ENCODE assay signal across 1 cellular context in the genomic region with DNA sequence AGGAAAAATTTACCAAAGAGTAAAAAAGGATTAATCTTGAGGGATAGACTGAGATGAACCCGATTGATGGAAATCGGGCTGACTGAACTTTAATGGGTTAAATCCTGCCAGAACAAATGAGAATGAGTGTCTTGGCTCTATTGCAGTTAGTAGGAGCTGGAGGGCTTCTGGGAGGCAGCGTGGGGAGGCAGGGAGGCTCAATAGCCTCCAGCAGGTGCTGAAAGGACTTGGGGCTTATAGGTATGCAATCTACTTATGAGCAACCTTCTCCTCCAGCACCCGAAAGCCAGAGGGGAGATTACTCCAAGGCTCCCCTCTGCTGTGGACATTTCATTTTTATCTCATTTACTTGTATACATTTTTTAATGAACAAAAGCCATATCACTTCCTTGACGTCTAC.
TF ChIP-seq lines count a peak whose summit lies in the region.

No MANE protein-coding gene starts in this region.

TF ChIP-seq in HCT116, 20 proteins besides CTCF, POLR2A, EP300 and RAD21 (continued from another document):
- TF ChIP-seq, protein P1, sequence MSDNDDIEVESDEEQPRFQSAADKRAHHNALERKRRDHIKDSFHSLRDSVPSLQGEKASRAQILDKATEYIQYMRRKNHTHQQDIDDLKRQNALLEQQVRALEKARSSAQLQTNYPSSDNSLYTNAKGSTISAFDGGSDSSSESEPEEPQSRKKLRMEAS (IDR thresholded peaks at IDR 0.05): no peak
- TF ChIP-seq CEBPB (IDR thresholded peaks at IDR 0.05; ENCODE audit: low read depth): no peak
- no peak for TF ChIP-seq CBX3 (IDR thresholded peaks at IDR 0.05; ENCODE audit: low read depth)
